18 cellular contexts compared by ENCODE assay signal in genomic region chr4:111699163-111699562, GRCh38.
A peak's percentile ranks its signal among the peaks of the same experiment; 100 is the strongest.
DNase-seq lines count a peak whose midpoint lies in the region; ATAC-seq, FAIRE-seq and TF ChIP-seq lines count a peak whose summit lies in the region.
"Had no signal": no experiment of that assay in that cellular context is flagged by ENCODE, and none has a peak within 500 bp of the region (broad histone marks: within the 10 kb centered on the region; RNA-seq: fewer than 3 reads in every experiment).

No MANE protein-coding gene starts in this region.

- H3K56ac ChIP-seq in IMR-90 (ENCODE audit: extremely low read depth, insufficient read depth, low read length) (no peak overlapping the region), H1 (replicated peaks; ENCODE audit: insufficient read length, low read depth, low read length) (no peak overlapping the region)

- TF ChIP-seq POLR2A in A549 (IDR thresholded peaks at IDR 0.05; ENCODE audit: low read length) (no peak), IMR-90 (IDR thresholded peaks at IDR 0.05; ENCODE audit: low read depth, low read length) (no peak), H1 (IDR thresholded peaks at IDR 0.05; ENCODE audit: control extremely low read depth in 1 of 2, low read depth in 2 of 2, low read length in 2 of 2) (no peak)

- H2AK9ac ChIP-seq in IMR-90 (replicated peaks; ENCODE audit: low read depth, low read length, poor library complexity), result no peak overlapping the region

- H3K36me3 ChIP-seq in IMR-90 (ENCODE audit: control insufficient read depth, insufficient read depth, low read length) (no peaks in the 10 kb centered on the region), H1 (ENCODE audit: control insufficient read depth in 2 of 4, insufficient read depth in 4 of 4, low read length in 3 of 4) (no peaks in the 10 kb centered on the region), small intestine (ENCODE audit: control insufficient read depth in 2 of 2, insufficient read depth in 2 of 2, low read length in 2 of 2) (no peaks in the 10 kb centered on the region)
- H3K36me3 ChIP-seq in effector memory CD4-positive, alpha-beta T cell (ENCODE audit: control insufficient read depth, insufficient read depth, low read length), result no peaks in the 10 kb centered on the region

- H3K18ac ChIP-seq in IMR-90 (ENCODE audit: low read depth, low read length), result no peak overlapping the region
- H3K18ac ChIP-seq in H1 (ENCODE audit: extremely low read depth, low read length), result no peak overlapping the region

- no peaks in the 10 kb centered on the region for H3K9me1 ChIP-seq in IMR-90 (ENCODE audit: insufficient read depth, low read length)

- H2BK20ac ChIP-seq in IMR-90 (ENCODE audit: low read depth, low read length) (no peak overlapping the region), H1 (ENCODE audit: low read length) (no peak overlapping the region)

- dilution Hi-C loops in IMR-90 (cut with HindIII; ENCODE audit: low sequenced_read_pairs, unreplicated experiment), result no loop called here

- intact Hi-C loops in IMR-90 (cut with micrococcal nuclease), result no loop called here

- CTCF ChIA-PET in A549 (lab: Yijun Ruan, JAX) (no interaction called here), IMR-90 (lab: Yijun Ruan, JAX) (no interaction called here), H1 (lab: Charles Lee; ENCODE audit: partially characterized antibody) (no interaction called here)

- no peak overlapping the region for H2AK5ac ChIP-seq in IMR-90 (ENCODE audit: low read depth, low read length)
- no peak overlapping the region for H2AK5ac ChIP-seq in H1 (ENCODE audit: low read depth, low read length)

- TF ChIP-seq RAD21 in A549 (conservative IDR thresholded peaks at IDR 0.05 in 1 of 2, IDR thresholded peaks at IDR 0.05 in 1 of 2) (no peak), IMR-90 (IDR thresholded peaks at IDR 0.05; ENCODE audit: low read length) (no peak), H1 (IDR thresholded peaks at IDR 0.05 in 1 of 2, conservative IDR thresholded peaks at IDR 0.05 in 1 of 2; ENCODE audit: low read depth in 2 of 2, low read length in 2 of 2) (no peak)

- no peak overlapping the region for H3K4me2 ChIP-seq in A549
- H3K4me2 ChIP-seq in IMR-90 (ENCODE audit: low read depth, low read length), result no peak overlapping the region
- no peak overlapping the region for H3K4me2 ChIP-seq in H1 (ENCODE audit: insufficient read depth in 1 of 2, low read depth in 2 of 2, low read length in 2 of 2)

- H3K27me3 ChIP-seq in IMR-90 (ENCODE audit: control insufficient read depth, insufficient read depth, low read length) (no peaks in the 10 kb centered on the region), H1 (replicated peaks in 1 of 4; ENCODE audit: control insufficient read depth in 3 of 4, extremely low read depth in 1 of 4, insufficient read depth in 3 of 4, low read length in 3 of 4) (no peaks in the 10 kb centered on the region), small intestine (ENCODE audit: control insufficient read depth in 2 of 2, insufficient read depth in 2 of 2, low read length in 2 of 2) (no peaks in the 10 kb centered on the region)
- H3K27me3 ChIP-seq in effector memory CD4-positive, alpha-beta T cell (replicated peaks; ENCODE audit: control insufficient read depth, insufficient read depth, low read length, poor library complexity, severe bottlenecking), result no peaks in the 10 kb centered on the region

- no peak overlapping the region for H3K27ac ChIP-seq in A549
- no peak overlapping the region for H3K27ac ChIP-seq in IMR-90 (ENCODE audit: insufficient read depth, low read length)
- H3K27ac ChIP-seq in H1 (ENCODE audit: low read depth, low read length), result no peak overlapping the region
- H3K27ac ChIP-seq in small intestine (ENCODE audit: low read depth in 1 of 2, low read length in 1 of 2), result no peak overlapping the region
- H3K27ac ChIP-seq in effector memory CD4-positive, alpha-beta T cell (ENCODE audit: insufficient read depth, low read length, poor library complexity, severe bottlenecking), result no peak overlapping the region
- H3K27ac ChIP-seq: GM23248 had no signal

- H3K9me3 ChIP-seq in A549 (no peaks in the 10 kb centered on the region), IMR-90 (ENCODE audit: control insufficient read depth, insufficient read depth, low read length) (no peaks in the 10 kb centered on the region), H1 (ENCODE audit: insufficient read depth in 2 of 2, low read depth in 1 of 2, low read length in 1 of 2) (no peaks in the 10 kb centered on the region), small intestine (ENCODE audit: control insufficient read depth, low read depth) (no peaks in the 10 kb centered on the region)
- no peaks in the 10 kb centered on the region for H3K9me3 ChIP-seq in effector memory CD4-positive, alpha-beta T cell (ENCODE audit: control insufficient read depth, low read length)

- H2BK15ac ChIP-seq in IMR-90 (ENCODE audit: low read depth, low read length) (no peak overlapping the region), H1 (ENCODE audit: low read length) (no peak overlapping the region)

- no peak overlapping the region for H2AFZ ChIP-seq in IMR-90 (replicated peaks; ENCODE audit: low read length, poor library complexity)
- no peak overlapping the region for H2AFZ ChIP-seq in H1 (ENCODE audit: low read length)
- H2AFZ ChIP-seq: GM23248 had no signal

- H3K79me1 ChIP-seq in IMR-90 (ENCODE audit: low read depth in 1 of 2, low read length in 2 of 2) (no peaks in the 10 kb centered on the region), H1 (ENCODE audit: low read depth, low read length) (no peaks in the 10 kb centered on the region)

- H2BK5ac ChIP-seq in IMR-90 (ENCODE audit: low read depth, low read length, poor library complexity, severe bottlenecking) (no peak overlapping the region), H1 (ENCODE audit: low read depth, low read length) (no peak overlapping the region)

- H3K9ac ChIP-seq in IMR-90 (ENCODE audit: low read depth, low read length) (no peak overlapping the region), H1 (replicated peaks in 1 of 4; ENCODE audit: extremely low read depth in 1 of 4, low read depth in 3 of 4, low read length in 3 of 4) (no peak overlapping the region)
- H3K9ac ChIP-seq: GM23248 had no signal

- H4K91ac ChIP-seq in IMR-90 (ENCODE audit: insufficient read depth, low read depth, low read length), result no peak overlapping the region
- H4K91ac ChIP-seq in H1 (replicated peaks; ENCODE audit: insufficient read length, low read length), result no peak overlapping the region

- H4K5ac ChIP-seq in IMR-90 (ENCODE audit: low read depth, low read length) (no peak overlapping the region), H1 (ENCODE audit: insufficient read length, low read depth, low read length) (no peak overlapping the region)

- in situ Hi-C loops in IMR-90 (cut with MboI; ENCODE audit: low sequenced_read_pairs), result no loop called here

- H3K14ac ChIP-seq in IMR-90 (replicated peaks; ENCODE audit: low read depth, low read length), result no peak overlapping the region
- H3K14ac ChIP-seq in H1 (ENCODE audit: insufficient read length), result no peak overlapping the region

- no peak overlapping the region for H3K4ac ChIP-seq in IMR-90 (ENCODE audit: low read depth, low read length)
- H3K4ac ChIP-seq in H1 (replicated peaks; ENCODE audit: insufficient read length, low read depth, low read length), result no peak overlapping the region

- H3K23ac ChIP-seq in IMR-90 (ENCODE audit: low read depth, low read length) (no peak overlapping the region), H1 (ENCODE audit: insufficient read length) (no peak overlapping the region)

- H3K4me1 ChIP-seq in A549 (no peaks in the 10 kb centered on the region), IMR-90 (ENCODE audit: control insufficient read depth, insufficient read depth, low read length) (no peaks in the 10 kb centered on the region), H1 (replicated peaks in 1 of 4; ENCODE audit: control insufficient read depth in 3 of 4, insufficient read depth in 4 of 4, low read length in 3 of 4) (no peaks in the 10 kb centered on the region), small intestine (ENCODE audit: control insufficient read depth in 2 of 2, insufficient read depth in 1 of 2, low read depth in 1 of 2, low read length in 1 of 2) (no peaks in the 10 kb centered on the region)
- H3K4me1 ChIP-seq in effector memory CD4-positive, alpha-beta T cell (ENCODE audit: control insufficient read depth, insufficient read depth, low read length, poor library complexity, severe bottlenecking), result no peaks in the 10 kb centered on the region

- BruUV-seq in IMR-90 (replicated peaks; lab: Mats Ljungman, UMichigan), result no TSS peak

- H2BK120ac ChIP-seq in IMR-90 (ENCODE audit: low read depth, low read length), result no peak overlapping the region
- H2BK120ac ChIP-seq in H1 (replicated peaks; ENCODE audit: low read depth, low read length), result no peak overlapping the region

- FAIRE-seq in A549 (lab: Jason Lieb, UNC) (no peak), H1 (lab: Jason Lieb, UNC) (no peak), small intestine (lab: Jason Lieb, UNC) (peak; percentile 26)
- FAIRE-seq: GM12892 had no signal

- POLR2A ChIA-PET in A549 (lab: Yijun Ruan, JAX) (no interaction called here), IMR-90 (lab: Charles Lee; ENCODE audit: unreplicated experiment) (no interaction called here), H1 (lab: Charles Lee; ENCODE audit: partially characterized antibody) (no interaction called here)

- H3K4me3 ChIP-seq in A549 (no peak overlapping the region), IMR-90 (ENCODE audit: insufficient read depth, low read depth, low read length) (no peak overlapping the region), H1 (ENCODE audit: extremely low read depth in 1 of 4, insufficient read depth in 2 of 4, low read depth in 3 of 4, low read length in 4 of 4) (no peak overlapping the region), small intestine (ENCODE audit: low read depth in 1 of 2, low read length in 2 of 2) (no peak overlapping the region)
- no peak overlapping the region for H3K4me3 ChIP-seq in effector memory CD4-positive, alpha-beta T cell (ENCODE audit: insufficient read depth, low read depth, low read length, poor library complexity, severe bottlenecking)
- H3K4me3 ChIP-seq: GM23248 had no signal

- ATAC-seq in A549, result no peak
- no peak for ATAC-seq in IMR-90 (ENCODE audit: low read depth)
- ATAC-seq in HG02642 (IDR thresholded peaks at IDR 0.05; ENCODE audit: poor library complexity, unreplicated experiment), result no peak
- ATAC-seq: HCT116 had no signal

- DNase-seq in A549 (ENCODE audit: low read depth in 1 of 2, low spot score in 1 of 2), result no peak
- no peak for DNase-seq in IMR-90
- no peak for DNase-seq in H1 (ENCODE audit: low read depth in 1 of 2, low spot score in 2 of 2)
- no peak for DNase-seq in small intestine
- no peak for DNase-seq in activated gamma-delta T cell treated with Interleukin-2 at 50 U/mL for 16 hours
- DNase-seq in effector memory CD4-positive, alpha-beta T cell, result no peak
- DNase-seq: 8988T; C1 segment of cervical spinal cord; Calu3; CD4-positive, alpha-beta memory T cell; COR-L47; DMS53; DMS79 treated with DMSO at 0.1 percent for 48 hours; GM23248; H9 had no signal

- TF ChIP-seq EP300 in A549 (IDR thresholded peaks at IDR 0.05) (no peak), H1 (IDR thresholded peaks at IDR 0.05; ENCODE audit: borderline replicate concordance in 1 of 2, low read depth in 2 of 2, low read length in 2 of 2) (no peak)

- H4K8ac ChIP-seq in IMR-90 (ENCODE audit: low read depth in 2 of 2, low read length in 2 of 2), result no peak overlapping the region
- no peak overlapping the region for H4K8ac ChIP-seq in H1 (ENCODE audit: extremely low read depth, insufficient read depth, low read length)

- H3K23me2 ChIP-seq in H1 (ENCODE audit: low read depth, low read length), result no peaks in the 10 kb centered on the region; the same call in 1 of the 2 replicates

- no peaks in the 10 kb centered on the region for H3K79me2 ChIP-seq in H1 (ENCODE audit: control insufficient read depth in 1 of 2, insufficient read depth in 2 of 2, low read length in 2 of 2)

- TF ChIP-seq CTCF in A549 (IDR thresholded peaks at IDR 0.05) (no peak), IMR-90 (conservative IDR thresholded peaks at IDR 0.05; ENCODE audit: low read depth, low read length) (no peak), H1 (IDR thresholded peaks at IDR 0.05; ENCODE audit: control extremely low read depth in 1 of 3, insufficient read depth in 1 of 3, low read depth in 1 of 3, low read length in 3 of 3) (no peak)

- H4K20me1 ChIP-seq in IMR-90 (ENCODE audit: insufficient read depth, low read length) (no peaks in the 10 kb centered on the region), H1 (replicated peaks in 1 of 2; ENCODE audit: control insufficient read depth in 1 of 2, insufficient read depth in 2 of 2, low read length in 2 of 2) (no peaks in the 10 kb centered on the region)

- no peak overlapping the region for H2BK12ac ChIP-seq in H1 (ENCODE audit: low read depth, low read length)

Comparison
In these comparisons a context has a peak if more than half of its experiments do, and no peak if none do; other contexts are left out.
1. Of the 18 proteins assayed by ChIP-seq in both H1 and A549: peak only in H1: none; only in A549: none; in both: MAFK; in neither: 17.